In the genomic region with DNA sequence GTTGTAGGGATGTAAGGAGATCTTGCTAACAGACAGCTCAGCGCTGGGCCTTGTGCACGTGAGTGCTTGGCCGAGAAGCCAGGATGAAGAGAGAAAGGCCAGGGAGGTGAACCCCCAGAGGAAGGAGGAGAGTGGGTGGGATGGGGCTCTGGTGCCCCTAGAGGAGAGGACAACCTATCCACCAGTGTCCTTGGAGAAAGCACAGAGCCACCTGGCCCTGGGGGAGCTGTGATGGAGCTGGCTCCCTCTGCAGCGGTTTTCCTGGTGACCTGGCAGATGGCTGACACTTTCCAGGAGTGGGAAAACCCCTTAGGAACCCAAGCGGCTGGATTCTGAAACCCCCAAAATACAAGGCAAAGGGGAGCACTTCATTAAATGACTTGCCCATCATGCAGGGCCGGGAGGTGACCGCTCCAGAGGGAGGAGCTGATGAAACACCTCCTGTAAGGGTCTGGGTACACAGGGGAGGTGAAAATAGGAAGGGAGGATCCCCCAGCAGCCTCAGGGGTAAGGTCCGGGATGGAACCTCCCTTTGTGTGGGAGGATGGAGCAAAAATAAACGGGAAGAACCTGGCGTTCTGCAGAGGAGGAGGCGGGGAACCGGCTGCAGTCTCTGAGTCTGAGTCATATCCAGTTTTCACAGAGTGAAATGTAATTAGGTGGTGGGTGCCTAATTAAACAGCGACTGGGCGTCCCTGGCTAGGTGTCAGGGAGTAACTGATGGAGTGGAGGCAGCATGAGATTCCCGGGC, we compare ENCODE assay signal across 14 cellular contexts.
DNase-seq lines count a peak whose midpoint lies in the region; ATAC-seq, FAIRE-seq and TF ChIP-seq lines count a peak whose summit lies in the region.
"Had no signal": no experiment of that assay in that cellular context is flagged by ENCODE, and none has a peak within 500 bp of the region (broad histone marks: within the 10 kb centered on the region; RNA-seq: fewer than 3 reads in every experiment).

No MANE protein-coding gene starts in this region.

- FAIRE-seq in GM12892 (lab: Jason Lieb, UNC), result no peak

- no peak for TF ChIP-seq POLR2A in GM12892 (IDR thresholded peaks at IDR 0.05; ENCODE audit: low read depth, low read length)

- DNase-seq in EL (peak; percentile 23), RPMI7951 (ENCODE audit: low read depth) (peak; percentile 66), head of caudate nucleus (peak in 37 of 42 donors; percentile 12 to 84 (median 53)), putamen (ENCODE audit: low spot score) (peak; percentile 57), GM12892 (ENCODE audit: insufficient read length) (no peak), H4 (ENCODE audit: low spot score) (no peak)
- no peak for DNase-seq in effector CD4-positive, alpha-beta T cell
- DNase-seq: activated naive CD4-positive, alpha-beta T cell treated with anti-CD3 and anti-CD28 coated beads, Interleukin-2, amount 50 U/mL, for 16 hours; colonic mucosa; foreskin melanocyte; GF-D8; stimulated activated naive CD8-positive, alpha-beta T cell treated with anti-CD3 and anti-CD28 coated beads, Interleukin-15, amount 100 ng/mL, for 72 hours; T1000 had no signal

- ATAC-seq in HG02571 (IDR thresholded peaks at IDR 0.05; ENCODE audit: unreplicated experiment), result no peak
- ATAC-seq: stimulated activated naive CD8-positive, alpha-beta T cell treated with anti-CD3 and anti-CD28 coated beads, Interleukin-15, amount 100 ng/mL, for 72 hours had no signal

- intact Hi-C loops in head of caudate nucleus (cut with DNase I), result no loop called here

Comparison
In these comparisons a context has a peak if more than half of its experiments do, and no peak if none do; other contexts are left out.
1. DNase-seq: peak in EL (single experiment), RPMI7951 (single experiment), head of caudate nucleus (37 of 42) and putamen (single experiment); none in effector CD4-positive, alpha-beta T cell (single experiment), GM12892 (single experiment) and H4 (single experiment).